22 cellular contexts compared by ENCODE assay signal in genomic region chr5:117296872-117297271, GRCh38.
A peak's percentile ranks its signal among the peaks of the same experiment; 100 is the strongest.
DNase-seq lines count a peak whose midpoint lies in the region; ATAC-seq, FAIRE-seq and TF ChIP-seq lines count a peak whose summit lies in the region.
"Had no signal": no experiment of that assay in that cellular context is flagged by ENCODE, and none has a peak within 500 bp of the region (broad histone marks: within the 10 kb centered on the region; RNA-seq: fewer than 3 reads in every experiment).

No MANE protein-coding gene starts in this region.

- H3F3A ChIP-seq in neural progenitor cell (ENCODE audit: low read depth): no peaks in the 10 kb centered on the region

- H3K4me3 Mint-ChIP-seq in mesothelial cell of epicardium (no peak overlapping the region), neural progenitor cell (no peak overlapping the region), Calu3 (ENCODE audit: low read depth, unreplicated experiment) (no peak overlapping the region)
- H3K4me3 Mint-ChIP-seq: CD4-positive, alpha-beta T cell; IgD-negative memory B cell had no signal

- intact Hi-C loops in right cardiac atrium (cut with DNase I) (no loop called here), Calu3 (cut with micrococcal nuclease; ENCODE audit: unreplicated experiment) (no loop called here)

- H3K27me3 Mint-ChIP-seq in mesothelial cell of epicardium (ENCODE audit: low read depth): no peaks in the 10 kb centered on the region
- H3K27me3 Mint-ChIP-seq in neural progenitor cell (ENCODE audit: insufficient read depth, low read depth): peaks cover 4% of the 10 kb centered on the region
- no peaks in the 10 kb centered on the region for H3K27me3 Mint-ChIP-seq in Calu3 (ENCODE audit: unreplicated experiment)
- H3K27me3 Mint-ChIP-seq: CD4-positive, alpha-beta T cell; IgD-negative memory B cell had no signal

- no peaks in the 10 kb centered on the region for H3K27me3 ChIP-seq in cardiac muscle cell
- H3K27me3 ChIP-seq in right cardiac atrium (ENCODE audit: control insufficient read depth, insufficient read depth): no peaks in the 10 kb centered on the region
- H3K27me3 ChIP-seq in neural progenitor cell: no peaks in the 10 kb centered on the region

- no peaks in the 10 kb centered on the region for H3K9me3 ChIP-seq in cardiac muscle cell (ENCODE audit: low read depth)
- H3K9me3 ChIP-seq in right cardiac atrium (ENCODE audit: control insufficient read depth, low read length): no peaks in the 10 kb centered on the region
- H3K9me3 ChIP-seq in neural progenitor cell (ENCODE audit: low read depth): no peaks in the 10 kb centered on the region
- H3K9me3 ChIP-seq: HAP-1 had no signal

- WGBS in right cardiac atrium: 87% methylated on average over 2 of the region's 2 CpGs

- no peaks in the 10 kb centered on the region for H3K79me2 ChIP-seq in neural progenitor cell (ENCODE audit: low read depth)

- H3K4me3 ChIP-seq in cardiac muscle cell (no peak overlapping the region), right cardiac atrium (ENCODE audit: low read length) (no peak overlapping the region), neural progenitor cell (no peak overlapping the region)
- H3K4me3 ChIP-seq: A549, HAP-1 had no signal

- H3K4me1 ChIP-seq in cardiac muscle cell (ENCODE audit: low read depth) (peaks cover 40% of the 10 kb centered on the region), right cardiac atrium (ENCODE audit: control insufficient read depth, insufficient read depth, low read length) (no peaks in the 10 kb centered on the region), neural progenitor cell (peaks cover 5% of the 10 kb centered on the region)
- H3K4me1 ChIP-seq: A549 had no signal

- H3K36me3 Mint-ChIP-seq in mesothelial cell of epicardium (peaks cover 3% of the 10 kb centered on the region), neural progenitor cell (no peaks in the 10 kb centered on the region), Calu3 (ENCODE audit: insufficient read depth, unreplicated experiment) (no peaks in the 10 kb centered on the region)
- H3K36me3 Mint-ChIP-seq: IgD-negative memory B cell had no signal

- peak overlapping the region; percentile 39 for H3K27ac Mint-ChIP-seq in mesothelial cell of epicardium
- no peak overlapping the region for H3K27ac Mint-ChIP-seq in neural progenitor cell
- H3K27ac Mint-ChIP-seq in Calu3 (ENCODE audit: unreplicated experiment): no peak overlapping the region
- H3K27ac Mint-ChIP-seq: CD4-positive, alpha-beta T cell; IgD-negative memory B cell had no signal

- no peak overlapping the region for H3K4me2 ChIP-seq in neural progenitor cell
- H3K4me2 ChIP-seq: A549 had no signal

- no peak overlapping the region for H3K9ac ChIP-seq in neural progenitor cell

- no TSS peak for BruUV-seq in Calu3 (replicated peaks; lab: Mats Ljungman, UMichigan)

- H3K9me3 Mint-ChIP-seq in mesothelial cell of epicardium: peaks cover 18% of the 10 kb centered on the region
- H3K9me3 Mint-ChIP-seq in neural progenitor cell: peaks cover 16% of the 10 kb centered on the region
- peaks cover 24% of the 10 kb centered on the region for H3K9me3 Mint-ChIP-seq in Calu3 (ENCODE audit: low read depth, unreplicated experiment)

- H2AFZ ChIP-seq in neural progenitor cell (replicated peaks): peak overlapping the region; percentile 3

- peak overlapping the region; percentile 77 for H3K27ac ChIP-seq in cardiac muscle cell
- H3K27ac ChIP-seq in right cardiac atrium (ENCODE audit: low read length): no peak overlapping the region
- no peak overlapping the region for H3K27ac ChIP-seq in neural progenitor cell
- H3K27ac ChIP-seq: 22Rv1, A549, C4-2B had no signal

- peaks cover 42% of the 10 kb centered on the region for H3K4me1 Mint-ChIP-seq in mesothelial cell of epicardium
- H3K4me1 Mint-ChIP-seq in neural progenitor cell: peaks cover 27% of the 10 kb centered on the region
- no peaks in the 10 kb centered on the region for H3K4me1 Mint-ChIP-seq in Calu3 (ENCODE audit: low read depth, unreplicated experiment)
- H3K4me1 Mint-ChIP-seq: IgD-negative memory B cell had no signal

- H4K20me1 ChIP-seq in neural progenitor cell (ENCODE audit: low read depth): no peaks in the 10 kb centered on the region

- TF ChIP-seq CTCF in cardiac muscle cell (IDR thresholded peaks at IDR 0.05; ENCODE audit: low read depth, low read length) (no peak), mesothelial cell of epicardium (IDR thresholded peaks at IDR 0.05; ENCODE audit: unreplicated experiment) (no peak), neural progenitor cell (IDR thresholded peaks at IDR 0.05) (no peak), Calu3 (IDR thresholded peaks at IDR 0.05; ENCODE audit: unreplicated experiment) (no peak)

- H3K36me3 ChIP-seq in cardiac muscle cell: no peaks in the 10 kb centered on the region
- H3K36me3 ChIP-seq in neural progenitor cell: no peaks in the 10 kb centered on the region
- H3K36me3 ChIP-seq: HAP-1 had no signal

- FAIRE-seq in RCC 7860 (lab: Jason Lieb, UNC): no peak
- FAIRE-seq: A549, G401.6, GM12892, GM18507, HepG2 had no signal

- ATAC-seq in right cardiac atrium: no peak
- ATAC-seq in GM21447 (IDR thresholded peaks at IDR 0.05; ENCODE audit: unreplicated experiment): no peak
- ATAC-seq: A549, HepG2 had no signal

- CTCF ChIA-PET in Calu3 (lab: Charles Lee): no interaction called here

- no peak for DNase-seq in cardiac muscle cell (ENCODE audit: low read depth in 1 of 2, low spot score in 1 of 2)
- no peak for DNase-seq in right cardiac atrium
- DNase-seq in mesothelial cell of epicardium (ENCODE audit: low spot score in 2 of 2, unreplicated experiment in 2 of 2): no peak
- DNase-seq in neural progenitor cell (ENCODE audit: low spot score): no peak
- DNase-seq in RCC 7860 (ENCODE audit: low spot score): no peak
- DNase-seq in Calu3: no peak
- DNase-seq: AML-193; CD4-positive, alpha-beta T cell; DMS53; DND-41; EL; KBM-7 had no signal
